Comparison of ENCODE assay signal across 13 cellular contexts in the genomic region with DNA sequence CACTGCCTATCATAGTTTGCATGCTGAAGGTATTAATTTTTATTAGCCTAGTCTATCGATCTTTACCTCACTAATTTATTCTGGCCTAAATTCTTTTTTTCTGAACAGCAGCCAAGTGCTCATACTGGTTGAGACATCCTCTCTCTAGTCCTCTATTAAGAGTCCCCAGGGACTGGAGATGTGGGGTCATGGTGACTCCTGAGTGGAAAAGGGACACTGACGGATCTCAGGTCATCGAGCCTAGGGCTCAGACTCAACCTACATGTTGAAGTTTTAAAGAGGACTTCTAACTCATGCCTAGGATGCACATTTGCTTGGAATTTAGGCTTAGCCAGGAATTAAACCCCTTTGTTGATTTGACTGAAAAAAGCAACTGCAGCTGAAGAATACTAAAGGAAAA.
DNase-seq lines count a peak whose midpoint lies in the region; ATAC-seq and TF ChIP-seq lines count a peak whose summit lies in the region.
"Had no signal": no experiment of that assay in that cellular context is flagged by ENCODE, and none has a peak within 500 bp of the region (broad histone marks: within the 10 kb centered on the region; RNA-seq: fewer than 3 reads in every experiment).

No MANE protein-coding gene starts in this region.

- TF ChIP-seq CTCF in cardiac muscle cell (IDR thresholded peaks at IDR 0.05; ENCODE audit: low read depth, low read length) (no peak), breast epithelium (IDR thresholded peaks at IDR 0.05) (no peak), tibial artery (IDR thresholded peaks at IDR 0.05) (no peak)

- no peak for TF ChIP-seq POLR2A in breast epithelium (IDR thresholded peaks at IDR 0.05)

- H3K4me1 ChIP-seq in cardiac muscle cell (ENCODE audit: low read depth) (peaks cover 24% of the 10 kb centered on the region), breast epithelium (peaks cover 0 to 6% of the 10 kb centered on the region in 2 donors), tibial artery (peaks cover 0 to 19% (median 15%) of the 10 kb centered on the region in 4 donors)
- H3K4me1 ChIP-seq: parathyroid adenoma had no signal

- ATAC-seq in Right ventricle myocardium inferior: no peak
- ATAC-seq in GM19467 (IDR thresholded peaks at IDR 0.05; ENCODE audit: unreplicated experiment): no peak

- H3K27me3 ChIP-seq in cardiac muscle cell (no peaks in the 10 kb centered on the region), breast epithelium (no peaks in the 10 kb centered on the region), layer of hippocampus (ENCODE audit: control insufficient read depth, insufficient read depth, low read length) (no peaks in the 10 kb centered on the region), tibial artery (no peaks in the 10 kb centered on the region)
- H3K27me3 ChIP-seq: left lung, stomach had no signal

- intact Hi-C loops in Right ventricle myocardium inferior (cut with DNase I) (no loop called here), breast epithelium (cut with DNase I; ENCODE audit: low total_unique reads) (no loop called here), tibial artery (cut with DNase I; ENCODE audit: low total_unique reads) (no loop called here)

- H3K4me3 ChIP-seq in cardiac muscle cell (no peak overlapping the region), breast epithelium (no peak overlapping the region), tibial artery (no peak overlapping the region)
- H3K4me3 ChIP-seq: left lung, stomach had no signal

- H3K27ac ChIP-seq in cardiac muscle cell: peak overlapping the region; percentile 79
- H3K27ac ChIP-seq in breast epithelium: peak overlapping the region; percentile 12 to 49
- peak overlapping the region; percentile 81 for H3K27ac ChIP-seq in layer of hippocampus (ENCODE audit: low read depth, low read length)
- no peak overlapping the region for H3K27ac ChIP-seq in tibial artery
- H3K27ac ChIP-seq: left lung, parathyroid adenoma, stomach had no signal

- DNase-seq in cardiac muscle cell (ENCODE audit: low read depth in 1 of 2, low spot score in 1 of 2) (no peak), Right ventricle myocardium inferior (ENCODE audit: missing footprints) (no peak), breast epithelium (ENCODE audit: low spot score in 2 of 2) (no peak), tibial artery (no peak), DMS53 (lab: John Stamatoyannopoulos, UW) (no peak), GM19240 (ENCODE audit: insufficient read length, low spot score) (no peak)
- DNase-seq: activated T-cell treated with anti-CD3 and anti-CD28 coated beads, Interleukin-2, amount 50 U/mL, for 4 hours; left lung; stimulated activated CD4-positive, alpha-beta T cell treated with anti-CD3 and anti-CD28 coated beads, Interleukin-4, amount 100 ng/mL, for 24 hours; stomach had no signal

- H3K36me3 ChIP-seq in cardiac muscle cell: no peaks in the 10 kb centered on the region
- H3K36me3 ChIP-seq in breast epithelium: no peaks in the 10 kb centered on the region
- peaks cover 0 to 9% (median 0%) of the 10 kb centered on the region in 3 donors for H3K36me3 ChIP-seq in tibial artery

- H3K9me3 ChIP-seq in cardiac muscle cell (ENCODE audit: low read depth) (no peaks in the 10 kb centered on the region), breast epithelium (no peaks in the 10 kb centered on the region), tibial artery (no peaks in the 10 kb centered on the region)
- H3K9me3 ChIP-seq: left lung, stomach had no signal

Comparison
In these comparisons a context has a peak if more than half of its experiments do, and no peak if none do; other contexts are left out.
1. H3K27ac ChIP-seq: peak in cardiac muscle cell (single experiment), breast epithelium (2 of 2) and layer of hippocampus (single experiment); none in tibial artery (0 of 2).